23 cellular contexts compared by ENCODE assay signal in genomic region chr4:24643774-24644520, GRCh38. TPM values are rescaled to one million over a fixed set of nuclear protein-coding genes. Genes with fewer than 3 reads are reported as not detected.
A peak's percentile ranks its signal among the peaks of the same experiment; 100 is the strongest.
DNase-seq lines count a peak whose midpoint lies in the region; ATAC-seq, FAIRE-seq and TF ChIP-seq lines count a peak whose summit lies in the region.
"Had no signal": no experiment of that assay in that cellular context is flagged by ENCODE, and none has a peak within 500 bp of the region (broad histone marks: within the 10 kb centered on the region; RNA-seq: fewer than 3 reads in every experiment).

No MANE protein-coding gene starts in this region.

- ATAC-seq in A549 (no peak), GM18505 (IDR thresholded peaks at IDR 0.05; ENCODE audit: unreplicated experiment) (no peak), HG02870 (IDR thresholded peaks at IDR 0.05; ENCODE audit: unreplicated experiment) (no peak)
- ATAC-seq: activated T-cell treated with anti-CD3 and anti-CD28 coated beads, Interleukin-2, amount 50 U/mL, for 72 hours had no signal

- no peak for TF ChIP-seq CTCF in A549 (IDR thresholded peaks at IDR 0.05)
- no peak for TF ChIP-seq CTCF in H9 (conservative IDR thresholded peaks at IDR 0.05)
- no peak for TF ChIP-seq CTCF in astrocyte (IDR thresholded peaks at IDR 0.05; ENCODE audit: insufficient read depth, low read depth, low read length)
- TF ChIP-seq CTCF in fibroblast of villous mesenchyme (IDR thresholded peaks at IDR 0.05; ENCODE audit: insufficient read depth, low read depth, low read length) = no peak

- POLR2A ChIA-PET in A549 (lab: Yijun Ruan, JAX) = no interaction called here

- no peaks in the 10 kb centered on the region for H3K27me3 Mint-ChIP-seq in H9 (ENCODE audit: low read depth)
- no peaks in the 10 kb centered on the region for H3K27me3 Mint-ChIP-seq in astrocyte (ENCODE audit: low read depth, unreplicated experiment)

- H3K9me3 ChIP-seq in A549 = no peaks in the 10 kb centered on the region
- H3K9me3 ChIP-seq in H9 (ENCODE audit: control insufficient read depth, low read depth, low read length) = no peaks in the 10 kb centered on the region
- no peaks in the 10 kb centered on the region for H3K9me3 ChIP-seq in astrocyte (ENCODE audit: insufficient read depth, low read depth, low read length)
- H3K9me3 ChIP-seq: ascending aorta; BLaER1 treated with 17β-estradiol and CSF1 and Interleukin-3, amounts not matched to agents 10 nM and 100 nM; right atrium auricular region; upper lobe of right lung had no signal

- H3K56ac ChIP-seq in H9 (ENCODE audit: insufficient read length, low read depth, low read length) = no peak overlapping the region

- no peak overlapping the region for H3T11ph ChIP-seq in H9 (ENCODE audit: low read length)

- no peak overlapping the region for H2AK5ac ChIP-seq in H9 (ENCODE audit: insufficient read length, low read length)

- TF ChIP-seq RAD21 in A549 (conservative IDR thresholded peaks at IDR 0.05 in 1 of 2, IDR thresholded peaks at IDR 0.05 in 1 of 2) = no peak

- H3K9ac ChIP-seq in H9 (ENCODE audit: extremely low read depth, insufficient read length, low read length) (no peak overlapping the region), astrocyte (ENCODE audit: low read length) (no peak overlapping the region)
- H3K9ac ChIP-seq: BLaER1 treated with 17β-estradiol and CSF1 and Interleukin-3, amounts not matched to agents 10 nM and 100 nM had no signal

- CTCF ChIA-PET in A549 (lab: Yijun Ruan, JAX) = interaction anchor here (0.6 kb wide), 2 partner anchors 180 to 723 kb away, joined by 3 read pairs; no protein-coding TSS in a partner anchor

- no peak overlapping the region for H2BK5ac ChIP-seq in H9 (ENCODE audit: insufficient read length, low read length)

- no peaks in the 10 kb centered on the region for H3K36me3 ChIP-seq in astrocyte (ENCODE audit: insufficient read depth, low read length)
- H3K36me3 ChIP-seq: ascending aorta; BLaER1 treated with 17β-estradiol and CSF1 and Interleukin-3, amounts not matched to agents 10 nM and 100 nM; right atrium auricular region; upper lobe of right lung had no signal

- no peak overlapping the region for H3K18ac ChIP-seq in H9 (ENCODE audit: insufficient read length, low read depth, low read length)

- peaks cover 15 to 18% of the 10 kb centered on the region in 2 experiments for H3K4me1 Mint-ChIP-seq in H9
- H3K4me1 Mint-ChIP-seq in astrocyte (ENCODE audit: low read depth, unreplicated experiment) = peaks cover 25% of the 10 kb centered on the region
- H3K4me1 Mint-ChIP-seq: activated naive CD4-positive, alpha-beta T cell treated with anti-CD3 and anti-CD28 coated beads, Interleukin-2, amount 50 U/mL, for 24 hours had no signal

- H3K27ac Mint-ChIP-seq in H9 (no peak overlapping the region), astrocyte (ENCODE audit: unreplicated experiment) (peak overlapping the region; percentile 60)
- H3K27ac Mint-ChIP-seq: activated naive CD4-positive, alpha-beta T cell treated with anti-CD3 and anti-CD28 coated beads, Interleukin-2, amount 50 U/mL, for 24 hours; activated T-cell treated with anti-CD3 and anti-CD28 coated beads, Interleukin-2, amount 50 U/mL, for 72 hours; immature natural killer cell had no signal

- no peak overlapping the region for H4K5ac ChIP-seq in H9 (ENCODE audit: insufficient read length, low read depth, low read length)

- H3K4me3 Mint-ChIP-seq in H9 (no peak overlapping the region; a peak in 1 of 5 replicates), astrocyte (ENCODE audit: unreplicated experiment) (no peak overlapping the region)
- H3K4me3 Mint-ChIP-seq: activated naive CD4-positive, alpha-beta T cell treated with anti-CD3 and anti-CD28 coated beads, Interleukin-2, amount 50 U/mL, for 24 hours; activated T-cell treated with anti-CD3 and anti-CD28 coated beads, Interleukin-2, amount 50 U/mL, for 72 hours; immature natural killer cell had no signal

- no peak overlapping the region for H4K8ac ChIP-seq in H9 (replicated peaks; ENCODE audit: insufficient read length, low read depth, low read length)

- TF ChIP-seq POLR2A in A549 (IDR thresholded peaks at IDR 0.05; ENCODE audit: low read length) (no peak), GM18505 (IDR thresholded peaks at IDR 0.05; ENCODE audit: borderline replicate concordance, extremely low read depth, insufficient read depth, insufficient read length) (no peak)

- no peaks in the 10 kb centered on the region for H3K23me2 ChIP-seq in H9 (ENCODE audit: insufficient read length, low read depth, low read length, poor library complexity, severe bottlenecking)

- no peaks in the 10 kb centered on the region for H3K79me1 ChIP-seq in H9 (ENCODE audit: insufficient read depth, low read depth, low read length, poor library complexity, severe bottlenecking)

- no peak for TF ChIP-seq EP300 in A549 (IDR thresholded peaks at IDR 0.05)

- no peak overlapping the region for H2BK120ac ChIP-seq in H9 (ENCODE audit: low read depth, low read length, poor library complexity, severe bottlenecking)

- no peak overlapping the region for H2BK12ac ChIP-seq in H9 (ENCODE audit: insufficient read length, low read depth, low read length)

- WGBS in A549 (ENCODE audit: missing lambda C conversion rate) = 81% methylated on average over 8 of the region's 8 CpGs
- no CpG with 5 or more reads among the region's 8 CpGs for WGBS in H9 (ENCODE audit: extremely low coverage, insufficient read length, low lambda C conversion rate)

- peak overlapping the region; percentile 72 for H3K4me2 ChIP-seq in A549
- H3K4me2 ChIP-seq in H9 (ENCODE audit: insufficient read depth, insufficient read length, low read length) = no peak overlapping the region
- no peak overlapping the region for H3K4me2 ChIP-seq in astrocyte (ENCODE audit: low read length)
- H3K4me2 ChIP-seq: BLaER1 treated with 17β-estradiol and CSF1 and Interleukin-3, amounts not matched to agents 10 nM and 100 nM had no signal

- H3K14ac ChIP-seq in H9 (ENCODE audit: insufficient read depth, low read length) = no peak overlapping the region

- H3K9me3 Mint-ChIP-seq in H9 = no peaks in the 10 kb centered on the region
- peaks cover 3% of the 10 kb centered on the region for H3K9me3 Mint-ChIP-seq in astrocyte (ENCODE audit: unreplicated experiment)
- H3K9me3 Mint-ChIP-seq: activated naive CD4-positive, alpha-beta T cell treated with anti-CD3 and anti-CD28 coated beads, Interleukin-2, amount 50 U/mL, for 24 hours; activated T-cell treated with anti-CD3 and anti-CD28 coated beads, Interleukin-2, amount 50 U/mL, for 72 hours; immature natural killer cell had no signal

- H4K20me1 ChIP-seq in H9 (ENCODE audit: control insufficient read depth, insufficient read depth, insufficient read length) (no peaks in the 10 kb centered on the region), astrocyte (ENCODE audit: insufficient read depth, low read length) (no peaks in the 10 kb centered on the region)
- H4K20me1 ChIP-seq: BLaER1 treated with 17β-estradiol and CSF1 and Interleukin-3, amounts not matched to agents 10 nM and 100 nM had no signal

- no peak overlapping the region for H4K91ac ChIP-seq in H9 (ENCODE audit: insufficient read length, low read depth, low read length)

- H3K36me3 Mint-ChIP-seq in H9 (ENCODE audit: insufficient read depth in 1 of 3, low read depth in 3 of 3) (no peaks in the 10 kb centered on the region), astrocyte (ENCODE audit: low read depth, unreplicated experiment) (no peaks in the 10 kb centered on the region)
- H3K36me3 Mint-ChIP-seq: activated naive CD4-positive, alpha-beta T cell treated with anti-CD3 and anti-CD28 coated beads, Interleukin-2, amount 50 U/mL, for 24 hours; immature natural killer cell had no signal

- FAIRE-seq in A549 (lab: Jason Lieb, UNC) = no peak
- no peak for FAIRE-seq in astrocyte (lab: Jason Lieb, UNC)
- FAIRE-seq: HTR-8/SVneo had no signal

- no peak overlapping the region for H3K4me3 ChIP-seq in A549
- no peak overlapping the region for H3K4me3 ChIP-seq in astrocyte (ENCODE audit: insufficient read depth, low read depth, low read length)
- no peak overlapping the region for H3K4me3 ChIP-seq in fibroblast of villous mesenchyme (ENCODE audit: low read depth, low read length)
- H3K4me3 ChIP-seq: ascending aorta; BLaER1 treated with 17β-estradiol and CSF1 and Interleukin-3, amounts not matched to agents 10 nM and 100 nM; right atrium auricular region; upper lobe of right lung had no signal

- H3K27ac ChIP-seq in A549 (peak overlapping the region; percentile 60 to 71; a peak in 5 of 6 replicates), H9 (ENCODE audit: insufficient read length, low read depth, low read length) (no peak overlapping the region), astrocyte (ENCODE audit: low read depth, low read length) (no peak overlapping the region), substantia nigra (ENCODE audit: low read depth, low read length, poor library complexity, severe bottlenecking) (no peak overlapping the region)
- H3K27ac ChIP-seq: ascending aorta; BLaER1 treated with 17β-estradiol and CSF1 and Interleukin-3, amounts not matched to agents 10 nM and 100 nM had no signal

- H2BK20ac ChIP-seq in H9 (ENCODE audit: low read depth, low read length, poor library complexity, severe bottlenecking) = peak overlapping the region; percentile 60

- H2AFZ ChIP-seq in H9 (ENCODE audit: low read length) = no peak overlapping the region
- no peak overlapping the region for H2AFZ ChIP-seq in astrocyte (ENCODE audit: low read depth, low read length)

- H3K79me2 ChIP-seq in H9 (ENCODE audit: insufficient read depth, low read length) = no peaks in the 10 kb centered on the region
- H3K79me2 ChIP-seq in astrocyte (ENCODE audit: insufficient read depth, low read length) = no peaks in the 10 kb centered on the region

- H3K23ac ChIP-seq in H9 (ENCODE audit: insufficient read length, low read depth, low read length) = no peak overlapping the region

- H2BK15ac ChIP-seq in H9 (ENCODE audit: low read depth, low read length) = no peak overlapping the region

- no peaks in the 10 kb centered on the region for H3K27me3 ChIP-seq in H9 (ENCODE audit: insufficient read depth, low read length)
- H3K27me3 ChIP-seq in astrocyte (ENCODE audit: insufficient read depth, low read length) = no peaks in the 10 kb centered on the region
- H3K27me3 ChIP-seq: ascending aorta; BLaER1 treated with 17β-estradiol and CSF1 and Interleukin-3, amounts not matched to agents 10 nM and 100 nM; right atrium auricular region; upper lobe of right lung had no signal

- DNase-seq in A549 (ENCODE audit: low read depth in 1 of 2, low spot score in 1 of 2) (no peak), H9 (no peak), astrocyte (ENCODE audit: low read depth) (no peak), fibroblast of villous mesenchyme (ENCODE audit: low read depth) (peak; percentile 36), substantia nigra (lab: John Stamatoyannopoulos, UW) (no peak), inferior parietal cortex (ENCODE audit: extremely low spot score) (no peak)
- DNase-seq: 8988T; activated CD4-positive, alpha-beta T cell treated with anti-CD3 and anti-CD28 coated beads for 1 hour; activated T-cell treated with anti-CD3 and anti-CD28 coated beads, Interleukin-2, amount 50 U/mL, for 72 hours; effector CD8-positive, alpha-beta T cell; GDM1; immature natural killer cell; NCI-H1417; NCI-H510A treated with DMSO at 0.1 percent for 48 hours; T1000; upper lobe of right lung had no signal

- H3K4me1 ChIP-seq in A549 (peaks cover 33% of the 10 kb centered on the region), H9 (ENCODE audit: insufficient read depth, low read length) (peaks cover 3% of the 10 kb centered on the region), astrocyte (ENCODE audit: insufficient read depth, low read length) (peaks cover 8% of the 10 kb centered on the region)
- H3K4me1 ChIP-seq: upper lobe of right lung had no signal

- H3K4ac ChIP-seq in H9 (ENCODE audit: low read depth, low read length) = no peak overlapping the region

RNA-seq across cellular contexts. Expression of gene DHX15, which starts 59.6 kb away (rescaled TPM):
- 171 and 189 TPM in 2 replicates for polyA plus RNA-seq in A549 (2011; rRNA removed)
- polyA plus RNA-seq in A549 (2012; cell fraction: cytosol; rRNA removed) = 57.7 and 60.1 TPM in 2 replicates
- polyA plus RNA-seq in A549 (2012; cell fraction: nucleus; rRNA removed) = 62.8 and 107 TPM in 2 replicates
- polyA plus RNA-seq in A549 (2017; fragmentation: RNase III; extraction: RNeasy Plus Mini Kit Qiagen cat#74134 plus additional on column Dnase treatment) = 153 to 154 TPM (median 154 TPM) in 3 replicates
- 125 and 131 TPM in 2 replicates for polyA minus RNA-seq in A549 (2011; rRNA and poly(A)+ RNA removed)
- total RNA-seq in H9 (2021) = 286 and 287 TPM in 2 replicates
- total RNA-seq in astrocyte = 116 and 130 TPM in 2 replicates
- total RNA-seq in fibroblast of villous mesenchyme = 125 and 180 TPM in 2 replicates

Comparison
In these comparisons a context has a peak if more than half of its experiments do, and no peak if none do; other contexts are left out.
1. H3K27ac ChIP-seq: peak in A549 (2 of 2); none in H9 (single experiment), astrocyte (single experiment) and substantia nigra (single experiment).